8 cellular contexts compared by ENCODE assay signal in genomic region chr10:93702278-93703001, GRCh38. TPM values are rescaled to one million over a fixed set of nuclear protein-coding genes. Genes with fewer than 3 reads are reported as not detected.
DNase-seq lines count a peak whose midpoint lies in the region; ATAC-seq and TF ChIP-seq lines count a peak whose summit lies in the region.

A gene with protein sequence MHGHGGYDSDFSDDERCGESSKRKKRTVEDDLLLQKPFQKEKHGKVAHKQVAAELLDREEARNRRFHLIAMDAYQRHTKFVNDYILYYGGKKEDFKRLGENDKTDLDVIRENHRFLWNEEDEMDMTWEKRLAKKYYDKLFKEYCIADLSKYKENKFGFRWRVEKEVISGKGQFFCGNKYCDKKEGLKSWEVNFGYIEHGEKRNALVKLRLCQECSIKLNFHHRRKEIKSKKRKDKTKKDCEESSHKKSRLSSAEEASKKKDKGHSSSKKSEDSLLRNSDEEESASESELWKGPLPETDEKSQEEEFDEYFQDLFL (minus strand): TSS chr10:93702592. CDS start chr10:93700106, 2,486 bp downstream.

- H3K4me3 ChIP-seq in BJ (ENCODE audit: low read depth, low read length) = peak within 1 kb of the TSS; percentile 50
- H3K4me3 ChIP-seq in coronary artery = peak within 1 kb of the TSS; percentile 80

- H3K27ac ChIP-seq in coronary artery = peak within 1 kb of the TSS; percentile 88 to 92

- TF ChIP-seq CTCF in BJ (IDR thresholded peaks at IDR 0.05; ENCODE audit: insufficient read depth, low read depth, low read length) (peak; percentile 43), coronary artery (IDR thresholded peaks at IDR 0.05) (peak; percentile 46)

- TF ChIP-seq POLR2A in GM19193 (IDR thresholded peaks at IDR 0.05; ENCODE audit: extremely low read depth, insufficient read depth, insufficient read length) = peak; percentile 79

- H3K36me3 ChIP-seq in BJ (ENCODE audit: control insufficient read depth, insufficient read depth, low read length) = no peaks in the 10 kb centered on the region

- no peak for DNase-seq in BJ (ENCODE audit: low read depth)
- peak; percentile 76 for DNase-seq in NCI-H510A (lab: John Stamatoyannopoulos, UW)
- DNase-seq in activated CD4-positive, alpha-beta T cell treated with anti-CD3 and anti-CD28 coated beads for 4 hours = peak; percentile 86 to 88
- peak; percentile 96 for DNase-seq in coronary artery (ENCODE audit: low spot score)
- DNase-seq in left kidney (ENCODE audit: low read depth, low spot score) = peak; percentile 97
- DNase-seq in stimulated activated CD4-positive, alpha-beta T cell treated with anti-CD3 and anti-CD28 coated beads, Interleukin-1b, Interleukin-23, amount 100 ng/mL, for 48 hours = peak; percentile 91

- POLR2A ChIA-PET in BJ (lab: Charles Lee) = interaction anchor here (0.6 to 1.4 kb wide), 2 partner anchors 114 to 666 kb away, joined by 3 to 12 read pairs; no protein-coding TSS in a partner anchor

- H3K27me3 ChIP-seq in BJ (ENCODE audit: control insufficient read depth, insufficient read depth, low read length) = no peaks in the 10 kb centered on the region; the same call in 1 of the 2 replicates

- CTCF ChIA-PET in BJ (lab: Yijun Ruan, JAX) = interaction anchor here (0.7 to 3.3 kb wide), 13 partner anchors 11 to 151 kb away, joined by 3 to 21 read pairs (median 4); no protein-coding TSS in a partner anchor

- ATAC-seq in HG03432 (IDR thresholded peaks at IDR 0.05; ENCODE audit: unreplicated experiment) = peak; percentile 86

RNA-seq across cellular contexts. Expression of the gene that starts here (rescaled TPM):
- polyA plus RNA-seq in BJ (2011; rRNA removed) = 2.1 and 5.1 TPM in 2 replicates
- polyA minus RNA-seq in BJ (2011; rRNA and poly(A)+ RNA removed) = 2.6 and 3.1 TPM in 2 replicates
